In genomic region chr9:128070874-128071273, GRCh38 we compare ENCODE assay signal across 9 cellular contexts. TPM values are rescaled to one million over a fixed set of nuclear protein-coding genes. Genes with fewer than 3 reads are reported as not detected.
A peak's percentile ranks its signal among the peaks of the same experiment; 100 is the strongest.
DNase-seq lines count a peak whose midpoint lies in the region; ATAC-seq and TF ChIP-seq lines count a peak whose summit lies in the region.
"Had no signal": no experiment of that assay in that cellular context is flagged by ENCODE, and none has a peak within 500 bp of the region (broad histone marks: within the 10 kb centered on the region; RNA-seq: fewer than 3 reads in every experiment).

No MANE protein-coding gene starts in this region.

- no peak for ATAC-seq in activated CD4-positive, alpha-beta T cell treated with anti-CD3 and anti-CD28 coated beads for 36 hours
- ATAC-seq in T-helper 17 cell (no peak), thoracic aorta (ENCODE audit: insufficient number of reproducible peaks, low FRiP score, low read depth) (no peak), GM19395 (IDR thresholded peaks at IDR 0.05; ENCODE audit: unreplicated experiment) (no peak)

- TF ChIP-seq CTCF in glutamatergic neuron (IDR thresholded peaks at IDR 0.05; ENCODE audit: partially characterized antibody, unreplicated experiment): no peak
- TF ChIP-seq CTCF in thoracic aorta (IDR thresholded peaks at IDR 0.05): no peak

- no peak overlapping the region for H3K4ac ChIP-seq in neuronal stem cell (ENCODE audit: low read length)

- H3K79me1 ChIP-seq in neuronal stem cell (ENCODE audit: low read depth, low read length): peaks cover 5% of the 10 kb centered on the region

- H3K14ac ChIP-seq in neuronal stem cell (ENCODE audit: low read length): no peak overlapping the region

- no peak overlapping the region for H3K23ac ChIP-seq in neuronal stem cell (ENCODE audit: low read depth, low read length, poor library complexity)

- H2BK15ac ChIP-seq in neuronal stem cell (ENCODE audit: low read length): no peak overlapping the region

- H3K36me3 ChIP-seq in thoracic aorta: no peaks in the 10 kb centered on the region
- no peaks in the 10 kb centered on the region for H3K36me3 ChIP-seq in neuronal stem cell (replicated peaks in 1 of 2; ENCODE audit: control insufficient read depth in 2 of 2, insufficient read depth in 2 of 2, low read length in 2 of 2)

- H3K4me3 ChIP-seq in thoracic aorta: peak overlapping the region; percentile 47
- no peak overlapping the region for H3K4me3 ChIP-seq in neuronal stem cell (ENCODE audit: low read length in 2 of 2)

- POLR2A ChIA-PET in activated CD4-positive, alpha-beta T cell treated with anti-CD3 and anti-CD28 coated beads for 36 hours (lab: Charles Lee): interaction anchor here (0.6 kb wide), 2 partner anchors 19 to 93 kb away, joined by 4 to 6 read pairs; no protein-coding TSS in a partner anchor

- H3K9me3 ChIP-seq in T-helper 17 cell (ENCODE audit: control insufficient read depth, low read length, poor library complexity, severe bottlenecking): no peaks in the 10 kb centered on the region
- H3K9me3 ChIP-seq in thoracic aorta: no peaks in the 10 kb centered on the region
- peaks cover 0 to 8% of the 10 kb centered on the region in 2 donors for H3K9me3 ChIP-seq in neuronal stem cell (replicated peaks in 1 of 2; ENCODE audit: control insufficient read depth in 2 of 2, insufficient read depth in 1 of 2, low read depth in 1 of 2, low read length in 2 of 2)

- CTCF ChIA-PET in activated CD4-positive, alpha-beta T cell treated with anti-CD3 and anti-CD28 coated beads for 36 hours (lab: Charles Lee): no interaction called here

- H4K91ac ChIP-seq in neuronal stem cell (ENCODE audit: low read depth, low read length, poor library complexity): no peak overlapping the region

- no CpG with 5 or more reads among the region's 7 CpGs for WGBS in neuronal stem cell (ENCODE audit: extremely low coverage in 2 of 2, insufficient read length in 2 of 2, insufficient replicate concordance in 1 of 2), 2 donors

- H2BK12ac ChIP-seq in neuronal stem cell (ENCODE audit: low read length): no peak overlapping the region

- H3K4me1 Mint-ChIP-seq in activated CD4-positive, alpha-beta T cell treated with anti-CD3 and anti-CD28 coated beads for 36 hours: peaks cover 44% of the 10 kb centered on the region
- peaks cover 35% of the 10 kb centered on the region for H3K4me1 Mint-ChIP-seq in T-helper 17 cell
- H3K4me1 Mint-ChIP-seq in glutamatergic neuron (ENCODE audit: low read depth, unreplicated experiment): peaks cover 20% of the 10 kb centered on the region

- no peaks in the 10 kb centered on the region for H3K9me3 Mint-ChIP-seq in activated CD4-positive, alpha-beta T cell treated with anti-CD3 and anti-CD28 coated beads for 36 hours (ENCODE audit: low read depth)
- peaks cover 8% of the 10 kb centered on the region for H3K9me3 Mint-ChIP-seq in glutamatergic neuron (ENCODE audit: unreplicated experiment)

- no peak overlapping the region for H2AK5ac ChIP-seq in neuronal stem cell (ENCODE audit: low read depth, low read length)

- intact Hi-C loops in activated CD4-positive, alpha-beta T cell treated with anti-CD3 and anti-CD28 coated beads for 36 hours (cut with DNase I, micrococcal nuclease): no loop called here

- H3K4me2 ChIP-seq in neuronal stem cell (ENCODE audit: insufficient read depth, low read length, poor library complexity, severe bottlenecking): no peak overlapping the region

- no peak overlapping the region for H2AFZ ChIP-seq in neuronal stem cell (ENCODE audit: low read length)

- H3K27ac Mint-ChIP-seq in activated CD4-positive, alpha-beta T cell treated with anti-CD3 and anti-CD28 coated beads for 36 hours: peak overlapping the region; percentile 88
- H3K27ac Mint-ChIP-seq in T-helper 17 cell (peak overlapping the region; percentile 97), glutamatergic neuron (ENCODE audit: unreplicated experiment) (no peak overlapping the region)

- H3K18ac ChIP-seq in neuronal stem cell (ENCODE audit: low read length): no peak overlapping the region

- H3K27me3 Mint-ChIP-seq in activated CD4-positive, alpha-beta T cell treated with anti-CD3 and anti-CD28 coated beads for 36 hours: no peaks in the 10 kb centered on the region
- no peaks in the 10 kb centered on the region for H3K27me3 Mint-ChIP-seq in T-helper 17 cell
- H3K27me3 Mint-ChIP-seq in glutamatergic neuron (ENCODE audit: unreplicated experiment): peaks cover 2% of the 10 kb centered on the region

- no peak overlapping the region for H2BK120ac ChIP-seq in neuronal stem cell (ENCODE audit: low read depth, low read length)

- H4K8ac ChIP-seq in neuronal stem cell (ENCODE audit: low read depth, low read length): no peak overlapping the region

- no peak for DNase-seq in activated CD4-positive, alpha-beta T cell treated with anti-CD3 and anti-CD28 coated beads for 36 hours
- DNase-seq in activated CD4-positive, alpha-beta T cell treated with anti-CD3 and anti-CD28 coated beads, Interleukin-2, amount 50 U/mL, for 1 hour: no peak
- no peak for DNase-seq in T-helper 17 cell
- DNase-seq in glutamatergic neuron: no peak
- no peak for DNase-seq in thoracic aorta (ENCODE audit: low spot score)
- DNase-seq in neuronal stem cell (ENCODE audit: low spot score): no peak
- no peak for DNase-seq in SHP77 treated with DMSO at 0.1 percent for 48 hours (lab: John Stamatoyannopoulos, UW)
- DNase-seq: stimulated activated CD4-positive, alpha-beta T cell treated with anti-CD3 and anti-CD28 coated beads, Interleukin-4, amount 100 ng/mL, for 4 hours had no signal

- H2BK5ac ChIP-seq in neuronal stem cell (ENCODE audit: low read length): no peak overlapping the region

- no peak overlapping the region for H3K9ac ChIP-seq in neuronal stem cell (ENCODE audit: low read depth, low read length, poor library complexity)

- no peaks in the 10 kb centered on the region for H3K27me3 ChIP-seq in thoracic aorta (replicated peaks; ENCODE audit: insufficient read depth)
- no peaks in the 10 kb centered on the region for H3K27me3 ChIP-seq in neuronal stem cell (ENCODE audit: control insufficient read depth in 3 of 3, insufficient read depth in 3 of 3, low read depth in 1 of 3, low read length in 3 of 3)

- H3K36me3 Mint-ChIP-seq in activated CD4-positive, alpha-beta T cell treated with anti-CD3 and anti-CD28 coated beads for 36 hours (ENCODE audit: low read depth): peaks cover 10% of the 10 kb centered on the region
- H3K36me3 Mint-ChIP-seq in T-helper 17 cell (ENCODE audit: low read depth) (peaks cover 2% of the 10 kb centered on the region), glutamatergic neuron (ENCODE audit: unreplicated experiment) (no peaks in the 10 kb centered on the region)

- H3K4me3 Mint-ChIP-seq in activated CD4-positive, alpha-beta T cell treated with anti-CD3 and anti-CD28 coated beads for 36 hours: no peak overlapping the region
- H3K4me3 Mint-ChIP-seq in T-helper 17 cell (no peak overlapping the region), glutamatergic neuron (ENCODE audit: unreplicated experiment) (peak overlapping the region; percentile 36)

- peaks cover 44 to 72% of the 10 kb centered on the region in 2 donors for H3K4me1 ChIP-seq in thoracic aorta (ENCODE audit: control insufficient read depth in 1 of 2, low read depth in 2 of 2)
- peaks cover 20 to 22% of the 10 kb centered on the region in 2 donors for H3K4me1 ChIP-seq in neuronal stem cell (ENCODE audit: control insufficient read depth in 2 of 2, insufficient read depth in 1 of 2, low read depth in 1 of 2, low read length in 2 of 2)

- peak overlapping the region; percentile 72 to 80 for H3K27ac ChIP-seq in thoracic aorta
- H3K27ac ChIP-seq in neuronal stem cell (replicated peaks; ENCODE audit: low read length): no peak overlapping the region

RNA-seq across cellular contexts. Expression of gene SLC25A25, which starts 2.8 kb away (rescaled TPM):
- 10 to 100 TPM in 1 of 2 experiments, 1 to 10 TPM in 1; 6.9 to 10.8 TPM for total RNA-seq in activated CD4-positive, alpha-beta T cell treated with anti-CD3 and anti-CD28 coated beads for 36 hours
- 10 to 100 TPM; 16.3 to 20.4 TPM for total RNA-seq in T-helper 17 cell
- total RNA-seq in glutamatergic neuron (ENCODE audit: unreplicated experiment): 33.0 TPM
- 10 to 100 TPM; 30.1 to 33.9 TPM for total RNA-seq in thoracic aorta
- polyA plus RNA-seq in neuronal stem cell (2013, experiment 1 of 2): 7.8 TPM
- 7.4 TPM for polyA plus RNA-seq in neuronal stem cell (2013, experiment 2 of 2)

RNA-seq across cellular contexts. Expression of gene NAIF1, which starts 3.8 kb away (rescaled TPM):
- 10 to 100 TPM; 11.3 to 13.7 TPM for total RNA-seq in activated CD4-positive, alpha-beta T cell treated with anti-CD3 and anti-CD28 coated beads for 36 hours
- total RNA-seq in T-helper 17 cell: 10 to 100 TPM; 11.6 to 15.2 TPM
- total RNA-seq in glutamatergic neuron (ENCODE audit: unreplicated experiment): 6.2 TPM
- total RNA-seq in thoracic aorta: 10 to 100 TPM; 11.8 to 21.0 TPM
- polyA plus RNA-seq in neuronal stem cell (2013, experiment 1 of 2): 6.9 TPM
- polyA plus RNA-seq in neuronal stem cell (2013, experiment 2 of 2): 7.8 TPM

RNA-seq across cellular contexts. Expression of gene PTGES2, which starts 56.7 kb away (rescaled TPM):
- 10 to 100 TPM; 47.7 to 48.5 TPM for total RNA-seq in activated CD4-positive, alpha-beta T cell treated with anti-CD3 and anti-CD28 coated beads for 36 hours
- total RNA-seq in T-helper 17 cell (10 to 100 TPM; 46.4 to 58.2 TPM), glutamatergic neuron (ENCODE audit: unreplicated experiment) (85.1 TPM), thoracic aorta (10 to 100 TPM; 57.9 to 66.0 TPM)
- 19.0 TPM for polyA plus RNA-seq in neuronal stem cell (2013, experiment 1 of 2)
- polyA plus RNA-seq in neuronal stem cell (2013, experiment 2 of 2): 21.6 TPM
